ENCODE assay signal across 7 cellular contexts in the genomic region with DNA sequence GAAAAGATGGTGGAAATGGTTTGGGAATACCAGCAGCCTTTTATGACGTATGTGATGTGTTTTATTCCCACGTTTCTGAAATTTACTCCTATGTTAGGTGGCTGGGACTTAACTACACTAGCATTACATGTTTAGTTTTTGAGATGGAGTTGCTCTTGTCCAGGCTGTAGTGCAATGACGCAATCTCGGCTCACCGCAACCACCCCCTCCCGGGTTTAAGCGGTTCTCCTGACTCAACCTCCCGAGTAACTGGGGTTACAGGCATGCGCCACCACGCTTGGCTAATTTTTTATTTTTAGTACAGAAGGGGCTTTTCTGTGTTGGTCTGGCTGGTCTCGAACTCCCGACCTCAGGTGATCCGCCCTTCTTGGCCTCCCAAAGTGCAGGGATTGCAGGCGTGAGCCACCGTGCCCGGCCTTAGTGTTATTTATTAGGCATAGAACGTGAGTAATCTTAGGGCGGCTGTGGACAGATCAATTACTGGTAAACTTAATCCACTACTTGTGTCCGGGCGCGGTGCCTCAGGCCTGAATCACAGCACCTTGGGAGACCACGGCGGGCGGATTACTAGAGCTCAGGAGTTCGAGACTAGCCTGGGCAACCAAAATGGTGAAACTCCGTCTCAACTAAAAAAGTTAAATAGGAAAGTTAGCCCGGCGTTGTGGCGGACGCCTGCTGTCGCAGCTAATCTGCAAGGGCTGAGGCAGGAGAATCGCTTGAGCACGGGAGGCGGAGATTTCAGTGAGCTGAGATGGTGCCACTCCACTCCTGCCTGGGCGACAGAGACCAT.
DNase-seq lines count a peak whose midpoint lies in the region; ATAC-seq and TF ChIP-seq lines count a peak whose summit lies in the region.

No MANE protein-coding gene starts in this region.

- POLR2A ChIA-PET in activated CD4-positive, alpha-beta memory T cell treated with anti-CD3 and anti-CD28 coated beads for 36 hours (lab: Charles Lee), result interaction anchor here (1.0 to 3.7 kb wide), 8 partner anchors 10 to 44 kb away, joined by 3 to 21 read pairs (median 6); a partner anchor contains a TSS

- peaks cover 0 to 88% (median 17%) of the 10 kb centered on the region in 3 donors for H3K27me3 ChIP-seq in psoas muscle (ENCODE audit: insufficient read depth in 3 of 3, low read length in 2 of 3)

- WGBS in psoas muscle, 3 donors, result 27 to 39% (median 37%) methylated on average over 35 of the region's 35 CpGs

- peaks cover 25% of the 10 kb centered on the region for H3K4me1 Mint-ChIP-seq in HFFc6 (ENCODE audit: low read depth)
- peaks cover 17% of the 10 kb centered on the region for H3K4me1 Mint-ChIP-seq in activated CD4-positive, alpha-beta memory T cell treated with anti-CD3 and anti-CD28 coated beads for 36 hours (ENCODE audit: low read depth)

- H3K4me1 ChIP-seq in psoas muscle, result no peaks in the 10 kb centered on the region

- H3K4me3 Mint-ChIP-seq in HFFc6, result peak overlapping the region; percentile 87
- peak overlapping the region; percentile 70 for H3K4me3 Mint-ChIP-seq in activated CD4-positive, alpha-beta memory T cell treated with anti-CD3 and anti-CD28 coated beads for 36 hours

- H3K36me3 ChIP-seq in psoas muscle (ENCODE audit: insufficient read depth in 1 of 2, low read depth in 1 of 2), result no peaks in the 10 kb centered on the region

- TF ChIP-seq POLR2A in erythroblast (IDR thresholded peaks at IDR 0.05; ENCODE audit: low read length), result no peak

- peaks cover 7% of the 10 kb centered on the region for H3K9me3 Mint-ChIP-seq in HFFc6
- no peaks in the 10 kb centered on the region for H3K9me3 Mint-ChIP-seq in activated CD4-positive, alpha-beta memory T cell treated with anti-CD3 and anti-CD28 coated beads for 36 hours

- H3K36me3 Mint-ChIP-seq in HFFc6 (ENCODE audit: low read depth), result no peaks in the 10 kb centered on the region; the same call in 1 of the 2 replicates
- H3K36me3 Mint-ChIP-seq in activated CD4-positive, alpha-beta memory T cell treated with anti-CD3 and anti-CD28 coated beads for 36 hours, result peaks cover 11% of the 10 kb centered on the region

- H3K9me3 ChIP-seq in psoas muscle, result no peaks in the 10 kb centered on the region

- H3K27ac Mint-ChIP-seq in HFFc6, result peak overlapping the region; percentile 93
- peak overlapping the region; percentile 91 for H3K27ac Mint-ChIP-seq in activated CD4-positive, alpha-beta memory T cell treated with anti-CD3 and anti-CD28 coated beads for 36 hours

- H3K4me3 ChIP-seq in psoas muscle, result peak overlapping the region; percentile 66

- CTCF ChIA-PET in activated CD4-positive, alpha-beta memory T cell treated with anti-CD3 and anti-CD28 coated beads for 36 hours (lab: Charles Lee), result no interaction called here

- intact Hi-C loops in activated CD4-positive, alpha-beta memory T cell treated with anti-CD3 and anti-CD28 coated beads for 36 hours (cut with micrococcal nuclease), result loop anchor here (1.0 to 2.0 kb wide), 4 partner anchors 9 to 118 kb away; a partner anchor contains a TSS
- intact Hi-C loops in psoas muscle (cut with DNase I), result no loop called here

- TF ChIP-seq CTCF in HFFc6 (IDR thresholded peaks at IDR 0.05), result no peak
- no peak for TF ChIP-seq CTCF in psoas muscle (IDR thresholded peaks at IDR 0.05)
- TF ChIP-seq CTCF in GM10266 (IDR thresholded peaks at IDR 0.05; ENCODE audit: control insufficient read depth, insufficient read depth, low read depth, missing control alignments), result no peak

- ATAC-seq in psoas muscle, result peak in 1 of 4 donors; percentile 19

- peak; percentile 51 for DNase-seq in HFFc6
- peak; percentile 90 for DNase-seq in activated CD4-positive, alpha-beta memory T cell treated with anti-CD3 and anti-CD28 coated beads for 36 hours
- DNase-seq in erythroblast (lab: John Stamatoyannopoulos, UW), result peak; percentile 84 to 88
- DNase-seq in psoas muscle, result no peak
- DNase-seq in NOMO-1 treated with DMSO at 0.1 percent for 48 hours (lab: John Stamatoyannopoulos, UW; ENCODE audit: unreplicated experiment), result no peak
- no peak for DNase-seq in GM10266 (ENCODE audit: extremely low spot score)
- DNase-seq in NCI-H146 (lab: John Stamatoyannopoulos, UW), result no peak

- peaks cover 3% of the 10 kb centered on the region; the same call in 1 of the 2 replicates for H3K27me3 Mint-ChIP-seq in HFFc6 (ENCODE audit: insufficient read depth)
- H3K27me3 Mint-ChIP-seq in activated CD4-positive, alpha-beta memory T cell treated with anti-CD3 and anti-CD28 coated beads for 36 hours, result peaks cover 4% of the 10 kb centered on the region

- peak overlapping the region; percentile 63 for H3K27ac ChIP-seq in psoas muscle

Comparison
In these comparisons a context has a peak if more than half of its experiments do, and no peak if none do; other contexts are left out.
1. DNase-seq: peak in HFFc6 (single experiment), activated CD4-positive, alpha-beta memory T cell treated with anti-CD3 and anti-CD28 coated beads for 36 hours (single experiment) and erythroblast (2 of 2); none in psoas muscle (0 of 2), NOMO-1 treated with DMSO at 0.1 percent for 48 hours (single experiment), GM10266 (single experiment) and NCI-H146 (single experiment).